20 cellular contexts compared by ENCODE assay signal in genomic region chr2:193810533-193810932, GRCh38.
"Had no signal": no experiment of that assay in that cellular context is flagged by ENCODE, and none has a peak within 500 bp of the region (broad histone marks: within the 10 kb centered on the region; RNA-seq: fewer than 3 reads in every experiment).

No MANE protein-coding gene starts in this region.

- H3K4me1 ChIP-seq: ascending aorta, gastroesophageal sphincter, heart right ventricle, left ventricle myocardium inferior, tibial artery had no signal

- H3K27ac Mint-ChIP-seq: activated T-cell treated with anti-CD3 and anti-CD28 coated beads, Interleukin-2, amount 50 U/mL, for 72 hours; memory B cell; naive thymus-derived CD4-positive, alpha-beta T cell; stimulated activated naive B cell treated with anti-CD40 and anti-IgM and Interleukin-4, amounts not matched to agents 10 μg/mL and 1 μg/mL and 100 μg/mL, for 72 hours had no signal

- H3K27ac ChIP-seq: ascending aorta, cardiac muscle cell, gastroesophageal sphincter, heart right ventricle, left ventricle myocardium inferior, tibial artery, VCaP had no signal

- H3K27me3 ChIP-seq: ascending aorta, cardiac muscle cell, gastroesophageal sphincter, heart right ventricle, tibial artery had no signal

- H3K4me3 Mint-ChIP-seq: activated T-cell treated with anti-CD3 and anti-CD28 coated beads, Interleukin-2, amount 50 U/mL, for 72 hours; memory B cell; naive thymus-derived CD4-positive, alpha-beta T cell; stimulated activated naive B cell treated with anti-CD40 and anti-IgM and Interleukin-4, amounts not matched to agents 10 μg/mL and 1 μg/mL and 100 μg/mL, for 72 hours had no signal

- H3K4me1 Mint-ChIP-seq: memory B cell; naive thymus-derived CD4-positive, alpha-beta T cell; stimulated activated naive B cell treated with anti-CD40 and anti-IgM and Interleukin-4, amounts not matched to agents 10 μg/mL and 1 μg/mL and 100 μg/mL, for 72 hours had no signal

- H3K4me3 ChIP-seq: ascending aorta, cardiac muscle cell, gastroesophageal sphincter, heart right ventricle, left ventricle myocardium inferior, mucosa of descending colon, tibial artery had no signal

- H3K27me3 Mint-ChIP-seq: memory B cell; naive thymus-derived CD4-positive, alpha-beta T cell; stimulated activated naive B cell treated with anti-CD40 and anti-IgM and Interleukin-4, amounts not matched to agents 10 μg/mL and 1 μg/mL and 100 μg/mL, for 72 hours had no signal

- H3K36me3 Mint-ChIP-seq: memory B cell; naive thymus-derived CD4-positive, alpha-beta T cell; stimulated activated naive B cell treated with anti-CD40 and anti-IgM and Interleukin-4, amounts not matched to agents 10 μg/mL and 1 μg/mL and 100 μg/mL, for 72 hours had no signal

- DNase-seq: activated CD4-positive, alpha-beta T cell treated with anti-CD3 and anti-CD28 coated beads for 1 hour; activated CD4-positive, alpha-beta T cell treated with anti-CD3 and anti-CD28 coated beads, Interleukin-2, amount 50 U/mL, for 4 hours; activated effector memory CD4-positive, alpha-beta T cell treated with anti-CD3 and anti-CD28 coated beads, Interleukin-2, amount 50 U/mL, for 16 hours; activated naive CD4-positive, alpha-beta T cell treated with anti-CD3 and anti-CD28 coated beads, Interleukin-2, amount 50 U/mL, for 16 hours; activated T-cell treated with anti-CD3 and anti-CD28 coated beads, Interleukin-2, amount 50 U/mL, for 72 hours; heart right ventricle; kidney glomerular epithelial cell; left ventricle myocardium inferior; mucosa of descending colon; naive thymus-derived CD4-positive, alpha-beta T cell; stimulated activated CD4-positive, alpha-beta T cell treated with anti-CD3 and anti-CD28 coated beads, Interleukin-4, amount 100 ng/mL, for 4 hours; stimulated activated naive B cell treated with anti-CD40 and anti-IgM and Interleukin-4, amounts not matched to agents 10 μg/mL and 1 μg/mL and 100 μg/mL, for 72 hours; T-helper 2 cell; tibial artery had no signal

- H3K36me3 ChIP-seq: ascending aorta, cardiac muscle cell, gastroesophageal sphincter, heart right ventricle, left ventricle myocardium inferior, tibial artery had no signal

- FAIRE-seq: colon had no signal

- H3K9me3 Mint-ChIP-seq: activated T-cell treated with anti-CD3 and anti-CD28 coated beads, Interleukin-2, amount 50 U/mL, for 72 hours; memory B cell; stimulated activated naive B cell treated with anti-CD40 and anti-IgM and Interleukin-4, amounts not matched to agents 10 μg/mL and 1 μg/mL and 100 μg/mL, for 72 hours had no signal

- H3K9me3 ChIP-seq: ascending aorta, gastroesophageal sphincter, heart right ventricle, left ventricle myocardium inferior, mucosa of descending colon, tibial artery had no signal
